In the genomic region with DNA sequence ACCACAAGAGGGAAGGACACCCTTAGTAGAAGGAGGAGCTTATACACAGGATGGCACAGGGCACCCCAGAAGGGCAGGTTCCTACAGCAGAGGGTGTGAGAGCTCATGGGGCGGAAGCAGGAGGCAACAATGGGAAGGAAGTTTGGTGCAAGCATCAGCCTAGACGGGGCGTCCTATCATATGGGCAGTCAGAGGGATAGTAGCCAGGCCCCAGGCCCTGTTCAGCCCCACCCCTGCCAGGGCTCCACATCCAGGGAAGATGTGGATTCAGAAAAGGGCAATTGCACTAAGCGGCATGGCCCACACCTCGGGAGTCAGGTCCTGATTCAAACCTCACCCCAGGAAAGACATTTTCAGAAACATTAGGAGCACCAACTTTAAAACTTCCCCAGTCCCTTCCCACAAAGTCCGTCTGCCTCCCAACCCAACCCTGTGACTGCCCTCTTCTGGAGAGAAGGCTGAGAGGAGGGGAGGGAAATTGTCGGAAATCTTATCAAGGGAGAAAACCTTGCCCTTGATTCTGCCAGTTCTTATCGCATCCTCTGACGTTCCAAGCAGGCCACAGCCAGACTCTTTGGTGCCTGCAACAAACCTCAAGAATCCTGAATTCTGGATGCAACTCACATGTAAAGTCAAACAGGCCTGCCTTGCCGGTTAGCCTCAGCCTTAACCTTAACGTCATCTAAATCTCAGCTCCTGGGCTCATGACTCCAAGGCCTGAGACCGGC, we compare ENCODE assay signal across 15 cellular contexts.
A peak's percentile ranks its signal among the peaks of the same experiment; 100 is the strongest.
DNase-seq lines count a peak whose midpoint lies in the region; ATAC-seq, FAIRE-seq and TF ChIP-seq lines count a peak whose summit lies in the region.
"Had no signal": no experiment of that assay in that cellular context is flagged by ENCODE, and none has a peak within 500 bp of the region (broad histone marks: within the 10 kb centered on the region; RNA-seq: fewer than 3 reads in every experiment).

No MANE protein-coding gene starts in this region.

- no peaks in the 10 kb centered on the region for H3K79me2 ChIP-seq in K562 (ENCODE audit: control insufficient read depth, insufficient read depth, low read length)

- peak in 1 of 2 experiments; percentile 21; a peak in 1 of 4 replicates for TF ChIP-seq RAD21 in K562 (CRISPR knock-in tag; conservative IDR thresholded peaks at IDR 0.05 in 1 of 2, IDR thresholded peaks at IDR 0.05 in 1 of 2)

- no peak overlapping the region for H2AFZ ChIP-seq in K562 (ENCODE audit: low read depth, low read length)

- intact Hi-C loops in K562 (cut with micrococcal nuclease), result no loop called here

- in situ Hi-C loops in K562 (cut with MboI) (no loop called here), KBM-7 (cut with MboI; ENCODE audit: low pct_unique_long_range_greater_than_20kb, low sequenced_read_pairs) (no loop called here)

- no peaks in the 10 kb centered on the region for H3K36me3 ChIP-seq in K562 (ENCODE audit: control insufficient read depth, insufficient read depth, low read length)
- H3K36me3 ChIP-seq: lower lobe of right lung, ovary had no signal

- CTCF ChIA-PET in K562 (lab: Yijun Ruan, JAX; ENCODE audit: low intra/inter-chr PET ratio), result no interaction called here

- no peaks in the 10 kb centered on the region for H3K4me1 ChIP-seq in K562 (replicated peaks in 1 of 2; ENCODE audit: control insufficient read depth in 2 of 2, insufficient read depth in 2 of 2, low read length in 2 of 2)
- H3K4me1 ChIP-seq: lower lobe of right lung had no signal

- no peak overlapping the region for H3K27ac ChIP-seq in K562 (ENCODE audit: extremely low read depth, low read depth, low read length)
- H3K27ac ChIP-seq: lower lobe of right lung, ovary had no signal

- H3K9me1 ChIP-seq in K562 (ENCODE audit: control insufficient read depth, insufficient read depth, low read length), result no peaks in the 10 kb centered on the region

- no peak overlapping the region for H3K4me2 ChIP-seq in K562 (ENCODE audit: insufficient read depth, low read length)

- H3K4me3 ChIP-seq in HFF-Myc (replicated peaks; ENCODE audit: low read depth, low read length) (no peak overlapping the region), K562 (no peak overlapping the region)
- H3K4me3 ChIP-seq: lower lobe of right lung, ovary had no signal

- no peaks in the 10 kb centered on the region for H4K20me1 ChIP-seq in K562 (replicated peaks; ENCODE audit: control insufficient read depth, insufficient read depth, low read length)

- peak; percentile 18 for TF ChIP-seq CTCF in HFF-Myc (IDR thresholded peaks at IDR 0.05; ENCODE audit: low read depth, low read length, missing control alignments)
- TF ChIP-seq CTCF in K562 (IDR thresholded peaks at IDR 0.05 in 2 of 3, conservative IDR thresholded peaks at IDR 0.05 in 1 of 3; ENCODE audit: insufficient read depth in 2 of 3, low read depth in 1 of 3, low read length in 3 of 3), result peak in 1 of 3 experiments; percentile 25; a peak in 2 of 6 replicates

- no TSS peak for BruUV-seq in K562 (replicated peaks; lab: Mats Ljungman, UMichigan)

- 2% methylated on average over 11 of the region's 12 CpGs for WGBS in K562 (ENCODE audit: insufficient coverage, low coverage, missing lambda C conversion rate)

- H3K27me3 ChIP-seq in K562 (ENCODE audit: control insufficient read depth in 2 of 2, insufficient read depth in 2 of 2, low read length in 2 of 2), result no peaks in the 10 kb centered on the region
- H3K27me3 ChIP-seq: ovary had no signal

- no peak for FAIRE-seq in K562 (lab: Jason Lieb, UNC)
- FAIRE-seq: GM18507 had no signal

- POLR2A ChIA-PET in K562 (lab: Yijun Ruan, JAX), result no interaction called here

- DNase-seq in A172 (ENCODE audit: low spot score) (peak; percentile 35), HFF-Myc (ENCODE audit: extremely low read depth, low read depth) (no peak), K562 (ENCODE audit: extremely low read depth in 1 of 4, low spot score in 3 of 4) (peak in 1 of 4 experiments; percentile 6), left lobe of liver (ENCODE audit: low spot score) (no peak), KBM-7 (no peak), NCI-H748 (lab: John Stamatoyannopoulos, UW; ENCODE audit: unreplicated experiment) (no peak)
- DNase-seq: activated naive CD4-positive, alpha-beta T cell treated with anti-CD3 and anti-CD28 coated beads for 36 hours; cortex of kidney; lower lobe of right lung; NCI-H1930; T-helper 2 cell had no signal

- no peak overlapping the region for H3K9ac ChIP-seq in K562 (ENCODE audit: insufficient read depth in 1 of 2, low read depth in 2 of 2, low read length in 2 of 2)

- no peaks in the 10 kb centered on the region for H3K9me3 ChIP-seq in K562 (replicated peaks; ENCODE audit: control insufficient read depth, insufficient read depth, low read depth, low read length)
- H3K9me3 ChIP-seq: lower lobe of right lung, ovary had no signal

- no peak for TF ChIP-seq POLR2A in K562 (conservative IDR thresholded peaks at IDR 0.05)

- ATAC-seq in K562, result peak; percentile 43; the same call in 1 of the 3 replicates
- ATAC-seq in left lobe of liver, result peak; percentile 62
- no peak for ATAC-seq in HG03460 (IDR thresholded peaks at IDR 0.05; ENCODE audit: unreplicated experiment)
- no peak for ATAC-seq in HG03045 (IDR thresholded peaks at IDR 0.05; ENCODE audit: unreplicated experiment)

- no peak for TF ChIP-seq EP300 in K562 (IDR thresholded peaks at IDR 0.05; ENCODE audit: low read length)

TF ChIP-seq in K562, 482 proteins besides CTCF, POLR2A, EP300 and RAD21:
- no peak for TF ChIP-seq NUFIP1 (IDR thresholded peaks at IDR 0.05; ENCODE audit: partially characterized antibody)
- TF ChIP-seq, protein P1, sequence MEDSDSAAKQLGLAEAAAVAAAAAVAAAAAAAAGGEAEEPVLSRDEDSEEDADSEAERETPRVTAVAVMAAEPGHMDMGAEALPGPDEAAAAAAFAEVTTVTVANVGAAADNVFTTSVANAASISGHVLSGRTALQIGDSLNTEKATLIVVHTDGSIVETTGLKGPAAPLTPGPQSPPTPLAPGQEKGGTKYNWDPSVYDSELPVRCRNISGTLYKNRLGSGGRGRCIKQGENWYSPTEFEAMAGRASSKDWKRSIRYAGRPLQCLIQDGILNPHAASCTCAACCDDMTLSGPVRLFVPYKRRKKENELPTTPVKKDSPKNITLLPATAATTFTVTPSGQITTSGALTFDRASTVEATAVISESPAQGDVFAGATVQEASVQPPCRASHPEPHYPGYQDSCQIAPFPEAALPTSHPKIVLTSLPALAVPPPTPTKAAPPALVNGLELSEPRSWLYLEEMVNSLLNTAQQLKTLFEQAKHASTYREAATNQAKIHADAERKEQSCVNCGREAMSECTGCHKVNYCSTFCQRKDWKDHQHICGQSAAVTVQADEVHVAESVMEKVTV (CRISPR knock-in tag; IDR thresholded peaks at IDR 0.05), result no peak
- no peak for TF ChIP-seq ETS1 (conservative IDR thresholded peaks at IDR 0.05; ENCODE audit: control insufficient read depth, low read depth, low read length)
TF ChIP-seq in K562: peak in this region for 0.

Comparison
In these comparisons a context has a peak if more than half of its experiments do, and no peak if none do; other contexts are left out.
1. ATAC-seq: peak in K562 (single experiment) and left lobe of liver (single experiment); none in HG03460 (single experiment) and HG03045 (single experiment).